ENCODE assay signal across 10 cellular contexts in genomic region chr20:50537546-50538201, GRCh38. TPM values are rescaled to one million over a fixed set of nuclear protein-coding genes. Genes with fewer than 3 reads are reported as not detected.
DNase-seq lines count a peak whose midpoint lies in the region; ATAC-seq and TF ChIP-seq lines count a peak whose summit lies in the region.
"Had no signal": no experiment of that assay in that cellular context is flagged by ENCODE, and none has a peak within 500 bp of the region (broad histone marks: within the 10 kb centered on the region; RNA-seq: fewer than 3 reads in every experiment).

No MANE protein-coding gene starts in this region.

- H3K27ac ChIP-seq in spleen: peak overlapping the region in 7 of 8 donors; percentile 33 to 88 (median 56)

- TF ChIP-seq POLR2A in spleen (IDR thresholded peaks at IDR 0.05): no peak

- H3K9me3 Mint-ChIP-seq in activated CD4-positive, alpha-beta memory T cell treated with anti-CD3 and anti-CD28 coated beads for 36 hours: no peaks in the 10 kb centered on the region
- H3K9me3 Mint-ChIP-seq in activated CD4-positive, alpha-beta memory T cell treated with anti-CD3 and anti-CD28 coated beads, Interleukin-2, amount 10 ng/mL, durations not matched to agents 7 days and 5 days: no peaks in the 10 kb centered on the region
- H3K9me3 Mint-ChIP-seq in dendritic cell treated with granulocyte-macrophage colony-stimulating factor and Interleukin-4, amounts not matched to agents 40 ng/mL and 50 ng/mL, for 4 days: no peaks in the 10 kb centered on the region

- no peak for TF ChIP-seq CTCF in LNCaP clone FGC (IDR thresholded peaks at IDR 0.05; ENCODE audit: control insufficient read depth, extremely low read depth, insufficient read depth)
- TF ChIP-seq CTCF in spleen (IDR thresholded peaks at IDR 0.05 in 8 of 11, conservative IDR thresholded peaks at IDR 0.05 in 3 of 11): no peak
- TF ChIP-seq CTCF in mucosa of descending colon (IDR thresholded peaks at IDR 0.05): no peak

- no peak overlapping the region for H3K4me3 Mint-ChIP-seq in activated CD4-positive, alpha-beta memory T cell treated with anti-CD3 and anti-CD28 coated beads for 36 hours
- H3K4me3 Mint-ChIP-seq in activated CD4-positive, alpha-beta memory T cell treated with anti-CD3 and anti-CD28 coated beads, Interleukin-2, amount 10 ng/mL, durations not matched to agents 7 days and 5 days: no peak overlapping the region
- no peak overlapping the region for H3K4me3 Mint-ChIP-seq in dendritic cell treated with granulocyte-macrophage colony-stimulating factor and Interleukin-4, amounts not matched to agents 40 ng/mL and 50 ng/mL, for 4 days

- WGBS in spleen, 5 donors: 67 to 74% (median 73%) methylated on average over 7 of the region's 7 CpGs

- peaks cover 0 to 13% (median 2%) of the 10 kb centered on the region in 8 donors for H3K9me3 ChIP-seq in spleen
- no peaks in the 10 kb centered on the region for H3K9me3 ChIP-seq in mucosa of descending colon

- DNase-seq in activated CD4-positive, alpha-beta memory T cell treated with anti-CD3 and anti-CD28 coated beads for 36 hours: no peak
- no peak for DNase-seq in activated CD4-positive, alpha-beta memory T cell treated with anti-CD3 and anti-CD28 coated beads, Interleukin-2, amount 10 ng/mL, durations not matched to agents 7 days and 5 days
- DNase-seq in LNCaP clone FGC (ENCODE audit: low read depth) (no peak), spleen (no peak), KG1 (lab: John Stamatoyannopoulos, UW) (no peak), mucosa of descending colon (no peak)
- DNase-seq: NCI-H774, trophoblast cell had no signal

- H3K36me3 ChIP-seq in spleen: peaks cover 0 to 20% (median 0%) of the 10 kb centered on the region in 6 donors
- no peaks in the 10 kb centered on the region for H3K36me3 ChIP-seq in mucosa of descending colon (ENCODE audit: low read depth)

- H3K27me3 ChIP-seq in spleen (replicated peaks in 1 of 7): no peaks in the 10 kb centered on the region

- peaks cover 13% of the 10 kb centered on the region for H3K36me3 Mint-ChIP-seq in activated CD4-positive, alpha-beta memory T cell treated with anti-CD3 and anti-CD28 coated beads for 36 hours
- H3K36me3 Mint-ChIP-seq in activated CD4-positive, alpha-beta memory T cell treated with anti-CD3 and anti-CD28 coated beads, Interleukin-2, amount 10 ng/mL, durations not matched to agents 7 days and 5 days (ENCODE audit: low read depth): peaks cover 33% of the 10 kb centered on the region
- peaks cover 36% of the 10 kb centered on the region for H3K36me3 Mint-ChIP-seq in dendritic cell treated with granulocyte-macrophage colony-stimulating factor and Interleukin-4, amounts not matched to agents 40 ng/mL and 50 ng/mL, for 4 days (ENCODE audit: low read depth)

- H3K4me3 ChIP-seq in LNCaP clone FGC (ENCODE audit: low read depth, low read length) (peak overlapping the region; percentile 21; the same call in 1 of the 2 replicates), spleen (no peak overlapping the region), mucosa of descending colon (no peak overlapping the region)

- peak overlapping the region; percentile 21 for H3K27ac Mint-ChIP-seq in activated CD4-positive, alpha-beta memory T cell treated with anti-CD3 and anti-CD28 coated beads for 36 hours
- no peak overlapping the region for H3K27ac Mint-ChIP-seq in activated CD4-positive, alpha-beta memory T cell treated with anti-CD3 and anti-CD28 coated beads, Interleukin-2, amount 10 ng/mL, durations not matched to agents 7 days and 5 days
- peak overlapping the region; percentile 62 for H3K27ac Mint-ChIP-seq in dendritic cell treated with granulocyte-macrophage colony-stimulating factor and Interleukin-4, amounts not matched to agents 40 ng/mL and 50 ng/mL, for 4 days

- no peaks in the 10 kb centered on the region for H3K27me3 Mint-ChIP-seq in activated CD4-positive, alpha-beta memory T cell treated with anti-CD3 and anti-CD28 coated beads for 36 hours
- no peaks in the 10 kb centered on the region for H3K27me3 Mint-ChIP-seq in activated CD4-positive, alpha-beta memory T cell treated with anti-CD3 and anti-CD28 coated beads, Interleukin-2, amount 10 ng/mL, durations not matched to agents 7 days and 5 days
- no peaks in the 10 kb centered on the region for H3K27me3 Mint-ChIP-seq in dendritic cell treated with granulocyte-macrophage colony-stimulating factor and Interleukin-4, amounts not matched to agents 40 ng/mL and 50 ng/mL, for 4 days

- POLR2A ChIA-PET in activated CD4-positive, alpha-beta memory T cell treated with anti-CD3 and anti-CD28 coated beads for 36 hours (lab: Charles Lee): interaction anchor here (0.6 to 1.4 kb wide), 4 partner anchors 23 to 853 kb away, joined by 3 to 5 read pairs (median 4); no protein-coding TSS in a partner anchor
- POLR2A ChIA-PET in activated CD4-positive, alpha-beta memory T cell treated with anti-CD3 and anti-CD28 coated beads, Interleukin-2, amount 10 ng/mL, durations not matched to agents 7 days and 5 days (lab: Charles Lee): interaction anchor here (0.9 to 1.3 kb wide), 3 partner anchors 8 to 26 kb away, joined by 3 to 4 read pairs (median 3); no protein-coding TSS in a partner anchor

- peaks cover 84% of the 10 kb centered on the region for H3K4me1 Mint-ChIP-seq in activated CD4-positive, alpha-beta memory T cell treated with anti-CD3 and anti-CD28 coated beads for 36 hours (ENCODE audit: low read depth)
- peaks cover 53% of the 10 kb centered on the region for H3K4me1 Mint-ChIP-seq in activated CD4-positive, alpha-beta memory T cell treated with anti-CD3 and anti-CD28 coated beads, Interleukin-2, amount 10 ng/mL, durations not matched to agents 7 days and 5 days
- peaks cover 67% of the 10 kb centered on the region for H3K4me1 Mint-ChIP-seq in dendritic cell treated with granulocyte-macrophage colony-stimulating factor and Interleukin-4, amounts not matched to agents 40 ng/mL and 50 ng/mL, for 4 days (ENCODE audit: low read depth)

- CTCF ChIA-PET in activated CD4-positive, alpha-beta memory T cell treated with anti-CD3 and anti-CD28 coated beads for 36 hours (lab: Charles Lee): interaction anchor here (0.6 to 1.2 kb wide), 6 partner anchors 12 to 359 kb away, joined by 3 to 4 read pairs (median 3); no protein-coding TSS in a partner anchor
- CTCF ChIA-PET in activated CD4-positive, alpha-beta memory T cell treated with anti-CD3 and anti-CD28 coated beads, Interleukin-2, amount 10 ng/mL, durations not matched to agents 7 days and 5 days (lab: Charles Lee): interaction anchor here (1.0 to 1.8 kb wide), 2 partner anchors 26 to 31 kb away, joined by 3 to 4 read pairs; no protein-coding TSS in a partner anchor

- intact Hi-C loops in activated CD4-positive, alpha-beta memory T cell treated with anti-CD3 and anti-CD28 coated beads for 36 hours (cut with micrococcal nuclease): no loop called here
- intact Hi-C loops in dendritic cell treated with granulocyte-macrophage colony-stimulating factor and Interleukin-4, amounts not matched to agents 40 ng/mL and 50 ng/mL, for 4 days (cut with micrococcal nuclease): no loop called here
- intact Hi-C loops in spleen (cut with DNase I; ENCODE audit: low total_unique reads): no loop called here
- intact Hi-C loops in mucosa of descending colon (cut with DNase I, micrococcal nuclease): no loop called here

- no peak for ATAC-seq in GM21423 (IDR thresholded peaks at IDR 0.05; ENCODE audit: unreplicated experiment)
- ATAC-seq in mucosa of descending colon: no peak

- peaks cover 30 to 100% (median 85%) of the 10 kb centered on the region in 6 donors for H3K4me1 ChIP-seq in spleen
- peaks cover 30% of the 10 kb centered on the region for H3K4me1 ChIP-seq in mucosa of descending colon (ENCODE audit: low read depth)

RNA-seq across cellular contexts. Expression of gene PTPN1, which starts 27.5 kb away (rescaled TPM):
- total RNA-seq in activated CD4-positive, alpha-beta memory T cell treated with anti-CD3 and anti-CD28 coated beads for 36 hours: 10 to 100 TPM; 80.6 to 83.4 TPM
- total RNA-seq in activated CD4-positive, alpha-beta memory T cell treated with anti-CD3 and anti-CD28 coated beads, Interleukin-2, amount 10 ng/mL, durations not matched to agents 7 days and 5 days: 10 to 100 TPM; 79.6 to 80.5 TPM
- total RNA-seq in spleen: 10 to 100 TPM; 60.3 to 84.9 (median 73.5) TPM
- 10 to 100 TPM; 20.5 to 42.1 (median 25.0) TPM for polyA plus RNA-seq in spleen
- 10 to 100 TPM; 33.2 to 35.1 (median 33.4) TPM for total RNA-seq in mucosa of descending colon
